ENCODE assay signal across 14 cellular contexts in genomic region chr2:215288112-215288815, GRCh38. TPM values are rescaled to one million over a fixed set of nuclear protein-coding genes. Genes with fewer than 3 reads are reported as not detected.
DNase-seq lines count a peak whose midpoint lies in the region; ATAC-seq, FAIRE-seq and TF ChIP-seq lines count a peak whose summit lies in the region.
"Had no signal": no experiment of that assay in that cellular context is flagged by ENCODE, and none has a peak within 500 bp of the region (broad histone marks: within the 10 kb centered on the region; RNA-seq: fewer than 3 reads in every experiment).

No MANE protein-coding gene starts in this region.

- DNase-seq in A549 (ENCODE audit: low read depth in 1 of 2, low spot score in 1 of 2), result no peak
- peak; percentile 64 for DNase-seq in OCI-M1 (lab: John Stamatoyannopoulos, UW)
- DNase-seq in erythroblast (lab: John Stamatoyannopoulos, UW), result peak; percentile 74 to 79
- DNase-seq in NCI-H2029 (lab: John Stamatoyannopoulos, UW), result no peak
- no peak for DNase-seq in Karpas-422
- no peak for DNase-seq in NCI-H226
- DNase-seq: Calu3; CD8-positive, alpha-beta T cell; DMS79 treated with DMSO at 0.1 percent for 48 hours; GF-D8; GOT3; H7 had no signal

- no peak for FAIRE-seq in A549 (lab: Jason Lieb, UNC)

- H3K9me2 ChIP-seq in Karpas-422 (replicated peaks; ENCODE audit: insufficient read depth, low read length), result no peaks in the 10 kb centered on the region

- H3K4me3 ChIP-seq in A549 (no peak overlapping the region), ACC112 (ENCODE audit: low read depth, low read length) (no peak overlapping the region), Karpas-422 (ENCODE audit: low read length) (no peak overlapping the region)
- H3K4me3 ChIP-seq: BLaER1 had no signal

- H3K9me3 ChIP-seq in A549 (no peaks in the 10 kb centered on the region), Karpas-422 (ENCODE audit: low read length) (no peaks in the 10 kb centered on the region)
- H3K9me3 ChIP-seq: BLaER1 had no signal

- no peak for ATAC-seq in A549
- ATAC-seq: CD8-positive, alpha-beta T cell had no signal

- H4K20me1 ChIP-seq in Karpas-422 (ENCODE audit: insufficient read depth, low read depth, low read length), result no peaks in the 10 kb centered on the region
- H4K20me1 ChIP-seq: BLaER1 had no signal

- no peaks in the 10 kb centered on the region for H3K27me3 ChIP-seq in ACC112 (ENCODE audit: insufficient read depth, low read length)
- H3K27me3 ChIP-seq in Karpas-422 (ENCODE audit: low read length), result no peaks in the 10 kb centered on the region
- H3K27me3 ChIP-seq: BLaER1 had no signal

- POLR2A ChIA-PET in A549 (lab: Yijun Ruan, JAX), result no interaction called here

- WGBS in A549 (ENCODE audit: missing lambda C conversion rate), result 58% methylated on average over 6 of the region's 6 CpGs

- H3K4me1 ChIP-seq in A549 (peaks cover 11% of the 10 kb centered on the region; the same call in 2 of the 3 replicates), ACC112 (ENCODE audit: control insufficient read depth, insufficient read depth, low read length, unreplicated experiment) (peaks cover 11% of the 10 kb centered on the region), Karpas-422 (ENCODE audit: low read length) (no peaks in the 10 kb centered on the region)
- H3K4me1 ChIP-seq: BLaER1 had no signal

- TF ChIP-seq EP300 in A549 (IDR thresholded peaks at IDR 0.05), result no peak

- CTCF ChIA-PET in A549 (lab: Yijun Ruan, JAX), result no interaction called here

- no peak for TF ChIP-seq CTCF in A549 (IDR thresholded peaks at IDR 0.05)

- H2AFZ ChIP-seq in ACC112 (ENCODE audit: low read length, unreplicated experiment), result peak overlapping the region; percentile 13
- H2AFZ ChIP-seq in Karpas-422 (ENCODE audit: low read length), result no peak overlapping the region

- no peak for TF ChIP-seq RAD21 in A549 (conservative IDR thresholded peaks at IDR 0.05 in 1 of 2, IDR thresholded peaks at IDR 0.05 in 1 of 2)

- H3K36me3 ChIP-seq in ACC112 (ENCODE audit: insufficient read depth, low read length), result no peaks in the 10 kb centered on the region
- H3K36me3 ChIP-seq in Karpas-422 (ENCODE audit: insufficient read depth, low read length), result no peaks in the 10 kb centered on the region
- H3K36me3 ChIP-seq: BLaER1 had no signal

- TF ChIP-seq POLR2A in A549 (IDR thresholded peaks at IDR 0.05; ENCODE audit: low read length) (no peak), erythroblast (IDR thresholded peaks at IDR 0.05; ENCODE audit: low read length) (no peak)

- H3K9ac ChIP-seq in Karpas-422 (ENCODE audit: low read length), result no peak overlapping the region
- H3K9ac ChIP-seq: BLaER1 had no signal

- peak overlapping the region; percentile 4 to 29; a peak in 2 of 6 replicates for H3K27ac ChIP-seq in A549
- H3K27ac ChIP-seq in ACC112 (ENCODE audit: low read depth, low read length), result no peak overlapping the region
- no peak overlapping the region for H3K27ac ChIP-seq in Karpas-422 (ENCODE audit: low read length)
- H3K27ac ChIP-seq: BLaER1 had no signal

- H3K4me2 ChIP-seq in A549 (peak overlapping the region; percentile 14; the same call in 2 of the 3 replicates), Karpas-422 (ENCODE audit: low read depth, low read length, poor library complexity, severe bottlenecking) (no peak overlapping the region)
- H3K4me2 ChIP-seq: BLaER1 had no signal

- H3K79me2 ChIP-seq in ACC112 (ENCODE audit: control insufficient read depth, insufficient read depth, low read length, unreplicated experiment) (no peaks in the 10 kb centered on the region), Karpas-422 (ENCODE audit: low read length) (no peaks in the 10 kb centered on the region)

TF ChIP-seq in A549, 52 proteins besides CTCF, POLR2A, EP300 and RAD21 (continues in another document):
- TF ChIP-seq ATOH8 (CRISPR knock-in tag; IDR thresholded peaks at IDR 0.05; ENCODE audit: low read depth) (no peak), RNF2 (IDR thresholded peaks at IDR 0.05; ENCODE audit: borderline replicate concordance, low read depth) (no peak), EHMT2 (IDR thresholded peaks at IDR 0.05; ENCODE audit: low read depth) (no peak), PBX3 (IDR thresholded peaks at IDR 0.05) (no peak), SMC3 (IDR thresholded peaks at IDR 0.05) (no peak), GATA3 (IDR thresholded peaks at IDR 0.05; ENCODE audit: borderline replicate concordance) (no peak), HMGXB4 (CRISPR knock-in tag; IDR thresholded peaks at IDR 0.05; ENCODE audit: borderline replicate concordance) (no peak), ZC3H11A (IDR thresholded peaks at IDR 0.05) (no peak), NFE2L2 (conservative IDR thresholded peaks at IDR 0.05; ENCODE audit: low read length) (no peak), MAX (IDR thresholded peaks at IDR 0.05) (no peak), ZFP36 (IDR thresholded peaks at IDR 0.05; ENCODE audit: borderline replicate concordance, partially characterized antibody) (no peak), HOXB5 (CRISPR knock-in tag; IDR thresholded peaks at IDR 0.05) (no peak), ZNF302 (CRISPR knock-in tag; IDR thresholded peaks at IDR 0.05) (no peak), MYC (IDR thresholded peaks at IDR 0.05; ENCODE audit: borderline replicate concordance, low read length) (no peak)
- TF ChIP-seq, protein P1, sequence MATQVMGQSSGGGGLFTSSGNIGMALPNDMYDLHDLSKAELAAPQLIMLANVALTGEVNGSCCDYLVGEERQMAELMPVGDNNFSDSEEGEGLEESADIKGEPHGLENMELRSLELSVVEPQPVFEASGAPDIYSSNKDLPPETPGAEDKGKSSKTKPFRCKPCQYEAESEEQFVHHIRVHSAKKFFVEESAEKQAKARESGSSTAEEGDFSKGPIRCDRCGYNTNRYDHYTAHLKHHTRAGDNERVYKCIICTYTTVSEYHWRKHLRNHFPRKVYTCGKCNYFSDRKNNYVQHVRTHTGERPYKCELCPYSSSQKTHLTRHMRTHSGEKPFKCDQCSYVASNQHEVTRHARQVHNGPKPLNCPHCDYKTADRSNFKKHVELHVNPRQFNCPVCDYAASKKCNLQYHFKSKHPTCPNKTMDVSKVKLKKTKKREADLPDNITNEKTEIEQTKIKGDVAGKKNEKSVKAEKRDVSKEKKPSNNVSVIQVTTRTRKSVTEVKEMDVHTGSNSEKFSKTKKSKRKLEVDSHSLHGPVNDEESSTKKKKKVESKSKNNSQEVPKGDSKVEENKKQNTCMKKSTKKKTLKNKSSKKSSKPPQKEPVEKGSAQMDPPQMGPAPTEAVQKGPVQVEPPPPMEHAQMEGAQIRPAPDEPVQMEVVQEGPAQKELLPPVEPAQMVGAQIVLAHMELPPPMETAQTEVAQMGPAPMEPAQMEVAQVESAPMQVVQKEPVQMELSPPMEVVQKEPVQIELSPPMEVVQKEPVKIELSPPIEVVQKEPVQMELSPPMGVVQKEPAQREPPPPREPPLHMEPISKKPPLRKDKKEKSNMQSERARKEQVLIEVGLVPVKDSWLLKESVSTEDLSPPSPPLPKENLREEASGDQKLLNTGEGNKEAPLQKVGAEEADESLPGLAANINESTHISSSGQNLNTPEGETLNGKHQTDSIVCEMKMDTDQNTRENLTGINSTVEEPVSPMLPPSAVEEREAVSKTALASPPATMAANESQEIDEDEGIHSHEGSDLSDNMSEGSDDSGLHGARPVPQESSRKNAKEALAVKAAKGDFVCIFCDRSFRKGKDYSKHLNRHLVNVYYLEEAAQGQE (IDR thresholded peaks at IDR 0.05), result no peak
- TF ChIP-seq, protein P2, sequence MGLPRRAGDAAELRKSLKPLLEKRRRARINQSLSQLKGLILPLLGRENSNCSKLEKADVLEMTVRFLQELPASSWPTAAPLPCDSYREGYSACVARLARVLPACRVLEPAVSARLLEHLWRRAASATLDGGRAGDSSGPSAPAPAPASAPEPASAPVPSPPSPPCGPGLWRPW (IDR thresholded peaks at IDR 0.05), result no peak

RNA-seq across cellular contexts. Expression of gene ATIC, which starts 23.6 kb away (rescaled TPM):
- 328 and 353 TPM in 2 replicates for polyA plus RNA-seq in A549 (2011; rRNA removed)
- 165 and 183 TPM in 2 replicates for polyA plus RNA-seq in A549 (2012; cell fraction: cytosol; rRNA removed)
- polyA plus RNA-seq in A549 (2012; cell fraction: nucleus; rRNA removed), result 109 and 174 TPM in 2 replicates
- polyA plus RNA-seq in A549 (2017; fragmentation: RNase III; extraction: RNeasy Plus Mini Kit Qiagen cat#74134 plus additional on column Dnase treatment), result 294 to 325 TPM (median 298 TPM) in 3 replicates
- 313 and 331 TPM in 2 replicates for polyA minus RNA-seq in A549 (2011; rRNA and poly(A)+ RNA removed)
- total RNA-seq in Karpas-422 (2014; rRNA removed; shearing (Covaris generic); ENCODE audit: low replicate concordance), result 72.4 and 84.5 TPM in 2 replicates

Comparison
In these comparisons a context has a peak if more than half of its experiments do, and no peak if none do; other contexts are left out.
1. DNase-seq: peak in OCI-M1 (single experiment) and erythroblast (2 of 2); none in A549 (0 of 2), NCI-H2029 (single experiment), Karpas-422 (single experiment) and NCI-H226 (single experiment).
2. H3K27ac ChIP-seq: peak in A549 (2 of 2); none in ACC112 (single experiment) and Karpas-422 (single experiment).